Comparison of ENCODE assay signal across 9 cellular contexts in the genomic region with DNA sequence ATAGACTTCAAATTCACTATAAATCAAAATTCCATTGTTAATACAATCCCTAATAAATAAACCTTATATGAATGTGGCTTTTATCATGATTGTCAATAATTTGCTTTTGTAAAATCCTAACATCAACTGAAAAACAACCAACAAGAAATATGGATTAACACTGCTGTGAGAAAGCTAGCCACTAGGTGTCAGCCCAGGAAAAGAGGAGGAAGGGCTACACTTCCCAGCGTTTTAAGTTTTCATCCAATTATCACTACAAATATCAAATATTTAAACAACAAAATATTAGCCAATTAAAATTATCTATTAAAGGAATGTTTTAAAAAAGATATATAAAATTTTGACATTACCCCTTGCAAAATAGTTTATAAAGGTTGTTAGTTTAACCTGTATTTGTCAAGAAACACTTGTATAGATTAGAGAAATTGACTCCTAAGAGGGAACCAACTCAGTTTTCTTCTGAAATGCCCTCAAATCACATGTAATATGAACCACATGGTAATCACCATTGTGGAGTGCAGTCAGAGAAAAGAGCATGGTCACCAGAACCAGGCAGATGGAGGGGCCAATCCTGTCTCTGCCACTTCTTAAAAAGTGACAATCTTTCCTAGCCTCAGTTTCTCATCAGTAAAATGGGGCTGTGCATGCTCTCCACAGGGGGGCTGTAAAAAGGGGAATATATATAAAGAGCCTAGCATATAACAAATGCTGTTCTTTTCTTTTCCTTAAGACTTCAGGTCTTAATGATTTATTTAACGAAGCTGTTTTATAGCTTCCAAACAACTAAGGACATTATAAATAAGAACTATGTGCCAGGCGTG.
DNase-seq lines count a peak whose midpoint lies in the region; ATAC-seq and TF ChIP-seq lines count a peak whose summit lies in the region.
"Had no signal": no experiment of that assay in that cellular context is flagged by ENCODE, and none has a peak within 500 bp of the region (broad histone marks: within the 10 kb centered on the region; RNA-seq: fewer than 3 reads in every experiment).

No MANE protein-coding gene starts in this region.

- no peaks in the 10 kb centered on the region for H3K9me3 ChIP-seq in SK-N-MC (ENCODE audit: low read depth, low read length)
- H3K9me3 ChIP-seq: BLaER1 had no signal

- no peak overlapping the region for H3K4me3 ChIP-seq in Jurkat, Clone E6-1 (ENCODE audit: low read length)
- H3K4me3 ChIP-seq in SK-N-MC: no peak overlapping the region
- H3K4me3 ChIP-seq: BLaER1 had no signal

- no peak overlapping the region for H3K27ac ChIP-seq in SK-N-MC
- H3K27ac ChIP-seq: BLaER1 had no signal

- peak; percentile 97 for TF ChIP-seq CTCF in progenitor cell of endocrine pancreas (IDR thresholded peaks at IDR 0.05; ENCODE audit: unreplicated experiment)

- H3K27me3 Mint-ChIP-seq in progenitor cell of endocrine pancreas: peaks cover 39% of the 10 kb centered on the region

- no peaks in the 10 kb centered on the region for H3K9me3 Mint-ChIP-seq in progenitor cell of endocrine pancreas (ENCODE audit: low read depth)
- no peaks in the 10 kb centered on the region for H3K9me3 Mint-ChIP-seq in stimulated activated effector memory CD8-positive, alpha-beta T cell treated with anti-CD3 and anti-CD28 coated beads, Interleukin-12 subunit alpha, Interleukin-12 subunit beta, amount 100 ng/mL, for 72 hours

- H3K36me3 ChIP-seq in SK-N-MC (ENCODE audit: insufficient read depth, low read length): no peaks in the 10 kb centered on the region

- H3K4me3 Mint-ChIP-seq in progenitor cell of endocrine pancreas (ENCODE audit: low read depth): no peak overlapping the region
- H3K4me3 Mint-ChIP-seq in stimulated activated effector memory CD8-positive, alpha-beta T cell treated with anti-CD3 and anti-CD28 coated beads, Interleukin-12 subunit alpha, Interleukin-12 subunit beta, amount 100 ng/mL, for 72 hours: no peak overlapping the region

- H3K27ac Mint-ChIP-seq in progenitor cell of endocrine pancreas: no peak overlapping the region
- no peak overlapping the region for H3K27ac Mint-ChIP-seq in stimulated activated effector memory CD8-positive, alpha-beta T cell treated with anti-CD3 and anti-CD28 coated beads, Interleukin-12 subunit alpha, Interleukin-12 subunit beta, amount 100 ng/mL, for 72 hours

- ATAC-seq in stimulated activated effector memory CD8-positive, alpha-beta T cell treated with anti-CD3 and anti-CD28 coated beads, Interleukin-12 subunit alpha, Interleukin-12 subunit beta, amount 100 ng/mL, for 72 hours: no peak
- no peak for ATAC-seq in GM19395 (IDR thresholded peaks at IDR 0.05; ENCODE audit: unreplicated experiment)

- H3K36me3 Mint-ChIP-seq in progenitor cell of endocrine pancreas (ENCODE audit: insufficient read depth): no peaks in the 10 kb centered on the region
- no peaks in the 10 kb centered on the region for H3K36me3 Mint-ChIP-seq in stimulated activated effector memory CD8-positive, alpha-beta T cell treated with anti-CD3 and anti-CD28 coated beads, Interleukin-12 subunit alpha, Interleukin-12 subunit beta, amount 100 ng/mL, for 72 hours

- H3K9ac ChIP-seq in SK-N-MC (ENCODE audit: insufficient read length): no peak overlapping the region
- H3K9ac ChIP-seq: BLaER1 had no signal

- DNase-seq in DMS153 treated with DMSO at 0.1 percent for 48 hours (lab: John Stamatoyannopoulos, UW; ENCODE audit: unreplicated experiment) (peak; percentile 9), DMS153 (lab: John Stamatoyannopoulos, UW) (no peak), SK-N-MC (ENCODE audit: low read depth, low spot score) (peak; percentile 22), fibroblast of peridontal ligament (ENCODE audit: extremely low read depth) (peak; percentile 72), progenitor cell of endocrine pancreas (ENCODE audit: low spot score, unreplicated experiment) (no peak)
- DNase-seq in Jurkat, Clone E6-1 (ENCODE audit: low read depth, low spot score): peak; percentile 35
- no peak for DNase-seq in stimulated activated effector memory CD8-positive, alpha-beta T cell treated with anti-CD3 and anti-CD28 coated beads, Interleukin-12 subunit alpha, Interleukin-12 subunit beta, amount 100 ng/mL, for 72 hours (ENCODE audit: low spot score in 2 of 2)

- H3K4me1 Mint-ChIP-seq in progenitor cell of endocrine pancreas (ENCODE audit: low read depth): peaks cover 3% of the 10 kb centered on the region
- H3K4me1 Mint-ChIP-seq in stimulated activated effector memory CD8-positive, alpha-beta T cell treated with anti-CD3 and anti-CD28 coated beads, Interleukin-12 subunit alpha, Interleukin-12 subunit beta, amount 100 ng/mL, for 72 hours: peaks cover 7% of the 10 kb centered on the region

Comparison
In these comparisons a context has a peak if more than half of its experiments do, and no peak if none do; other contexts are left out.
1. DNase-seq: peak in DMS153 treated with DMSO at 0.1 percent for 48 hours (single experiment), Jurkat, Clone E6-1 (single experiment), SK-N-MC (single experiment) and fibroblast of peridontal ligament (single experiment); none in DMS153 (single experiment), progenitor cell of endocrine pancreas (single experiment) and stimulated activated effector memory CD8-positive, alpha-beta T cell treated with anti-CD3 and anti-CD28 coated beads, Interleukin-12 subunit alpha, Interleukin-12 subunit beta, amount 100 ng/mL, for 72 hours (0 of 2).